1 cellular context compared by ENCODE assay signal in the genomic region with DNA sequence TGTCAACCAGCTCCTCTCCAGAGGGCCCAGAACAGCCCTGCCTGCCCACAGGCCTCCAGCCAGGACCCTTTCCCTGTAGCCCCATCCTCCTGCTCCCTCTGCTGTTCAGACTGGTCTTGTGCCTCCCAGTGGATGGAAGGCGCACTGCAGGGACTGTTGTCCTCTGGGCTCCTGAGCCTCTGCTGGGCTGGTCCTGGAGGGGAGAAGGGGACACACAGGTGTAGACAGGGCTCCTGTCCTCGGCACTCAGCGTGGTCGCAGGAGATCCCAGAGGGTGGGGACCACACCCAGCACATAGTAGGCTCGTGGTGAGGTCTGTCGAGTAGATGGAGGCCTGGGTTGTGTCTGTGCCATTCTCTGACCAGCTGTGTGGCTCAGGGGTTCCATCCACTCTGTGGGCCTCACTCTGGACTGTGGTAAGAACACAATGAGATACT.
A peak's percentile ranks its signal among the peaks of the same experiment; 100 is the strongest.
TF ChIP-seq lines count a peak whose summit lies in the region.

No MANE protein-coding gene starts in this region.

TF ChIP-seq in HepG2, 621 proteins besides CTCF, POLR2A, EP300 and RAD21 (continued from another document and continues in another):
- TF ChIP-seq, protein P1, sequence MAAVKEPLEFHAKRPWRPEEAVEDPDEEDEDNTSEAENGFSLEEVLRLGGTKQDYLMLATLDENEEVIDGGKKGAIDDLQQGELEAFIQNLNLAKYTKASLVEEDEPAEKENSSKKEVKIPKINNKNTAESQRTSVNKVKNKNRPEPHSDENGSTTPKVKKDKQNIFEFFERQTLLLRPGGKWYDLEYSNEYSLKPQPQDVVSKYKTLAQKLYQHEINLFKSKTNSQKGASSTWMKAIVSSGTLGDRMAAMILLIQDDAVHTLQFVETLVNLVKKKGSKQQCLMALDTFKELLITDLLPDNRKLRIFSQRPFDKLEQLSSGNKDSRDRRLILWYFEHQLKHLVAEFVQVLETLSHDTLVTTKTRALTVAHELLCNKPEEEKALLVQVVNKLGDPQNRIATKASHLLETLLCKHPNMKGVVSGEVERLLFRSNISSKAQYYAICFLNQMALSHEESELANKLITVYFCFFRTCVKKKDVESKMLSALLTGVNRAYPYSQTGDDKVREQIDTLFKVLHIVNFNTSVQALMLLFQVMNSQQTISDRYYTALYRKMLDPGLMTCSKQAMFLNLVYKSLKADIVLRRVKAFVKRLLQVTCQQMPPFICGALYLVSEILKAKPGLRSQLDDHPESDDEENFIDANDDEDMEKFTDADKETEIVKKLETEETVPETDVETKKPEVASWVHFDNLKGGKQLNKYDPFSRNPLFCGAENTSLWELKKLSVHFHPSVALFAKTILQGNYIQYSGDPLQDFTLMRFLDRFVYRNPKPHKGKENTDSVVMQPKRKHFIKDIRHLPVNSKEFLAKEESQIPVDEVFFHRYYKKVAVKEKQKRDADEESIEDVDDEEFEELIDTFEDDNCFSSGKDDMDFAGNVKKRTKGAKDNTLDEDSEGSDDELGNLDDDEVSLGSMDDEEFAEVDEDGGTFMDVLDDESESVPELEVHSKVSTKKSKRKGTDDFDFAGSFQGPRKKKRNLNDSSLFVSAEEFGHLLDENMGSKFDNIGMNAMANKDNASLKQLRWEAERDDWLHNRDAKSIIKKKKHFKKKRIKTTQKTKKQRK (IDR thresholded peaks at IDR 0.05; ENCODE audit: low read length), result no peak
- TF ChIP-seq RBM22 (optimal IDR thresholded peaks at IDR 0.05; ENCODE audit: low read length) (no peak), NR1H2 (CRISPR knock-in tag; IDR thresholded peaks at IDR 0.05; ENCODE audit: borderline replicate concordance, low read depth) (no peak), ZFX (CRISPR knock-in tag; IDR thresholded peaks at IDR 0.05; ENCODE audit: low read depth) (peak; percentile 62; the same call in 1 of the 2 replicates), NCOR1 (IDR thresholded peaks at IDR 0.05; ENCODE audit: borderline replicate concordance, low read length) (no peak), SMAD3 (CRISPR knock-in tag; IDR thresholded peaks at IDR 0.05) (no peak), ZNF34 (CRISPR knock-in tag; IDR thresholded peaks at IDR 0.05; ENCODE audit: borderline replicate concordance) (no peak), SP2 (CRISPR knock-in tag; IDR thresholded peaks at IDR 0.05) (no peak), NFRKB (IDR thresholded peaks at IDR 0.05) (no peak), ZNF143 (CRISPR knock-in tag; IDR thresholded peaks at IDR 0.05) (0 out of 2 replicates have a peak, but pooled peaks have one; percentile 28), ZSCAN21 (CRISPR knock-in tag; IDR thresholded peaks at IDR 0.05; ENCODE audit: borderline replicate concordance) (peak; percentile 41; the same call in 1 of the 2 replicates), KDM2A (CRISPR knock-in tag; IDR thresholded peaks at IDR 0.05; ENCODE audit: borderline replicate concordance, low read depth) (peak; percentile 47; the same call in 1 of the 2 replicates), BCLAF1 (IDR thresholded peaks at IDR 0.05) (no peak), KDM3A (CRISPR knock-in tag; IDR thresholded peaks at IDR 0.05; ENCODE audit: low read depth) (no peak), FOSL2 (CRISPR knock-in tag; IDR thresholded peaks at IDR 0.05) (peak; percentile 35; the same call in 1 of the 2 replicates), BCL3 (CRISPR knock-in tag; IDR thresholded peaks at IDR 0.05) (peak; percentile 46; the same call in 1 of the 2 replicates), ZNF414 (CRISPR knock-in tag; IDR thresholded peaks at IDR 0.05) (no peak), KDM5A (IDR thresholded peaks at IDR 0.05; ENCODE audit: borderline replicate concordance, low read length) (no peak), PHF8 (CRISPR knock-in tag; IDR thresholded peaks at IDR 0.05) (peak; percentile 33; the same call in 1 of the 2 replicates), ZNF770 (CRISPR knock-in tag; IDR thresholded peaks at IDR 0.05) (peak; percentile 33; the same call in 1 of the 2 replicates), DPF2 (CRISPR knock-in tag; IDR thresholded peaks at IDR 0.05; ENCODE audit: borderline replicate concordance, low read depth) (peak; percentile 2; the same call in 1 of the 2 replicates)
- TF ChIP-seq, protein P2, sequence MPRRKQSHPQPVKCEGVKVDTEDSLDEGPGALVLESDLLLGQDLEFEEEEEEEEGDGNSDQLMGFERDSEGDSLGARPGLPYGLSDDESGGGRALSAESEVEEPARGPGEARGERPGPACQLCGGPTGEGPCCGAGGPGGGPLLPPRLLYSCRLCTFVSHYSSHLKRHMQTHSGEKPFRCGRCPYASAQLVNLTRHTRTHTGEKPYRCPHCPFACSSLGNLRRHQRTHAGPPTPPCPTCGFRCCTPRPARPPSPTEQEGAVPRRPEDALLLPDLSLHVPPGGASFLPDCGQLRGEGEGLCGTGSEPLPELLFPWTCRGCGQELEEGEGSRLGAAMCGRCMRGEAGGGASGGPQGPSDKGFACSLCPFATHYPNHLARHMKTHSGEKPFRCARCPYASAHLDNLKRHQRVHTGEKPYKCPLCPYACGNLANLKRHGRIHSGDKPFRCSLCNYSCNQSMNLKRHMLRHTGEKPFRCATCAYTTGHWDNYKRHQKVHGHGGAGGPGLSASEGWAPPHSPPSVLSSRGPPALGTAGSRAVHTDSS (CRISPR knock-in tag; conservative IDR thresholded peaks at IDR 0.05), result 0 out of 2 replicates have a peak, but pooled peaks have one; percentile 64
- TF ChIP-seq, protein P3, sequence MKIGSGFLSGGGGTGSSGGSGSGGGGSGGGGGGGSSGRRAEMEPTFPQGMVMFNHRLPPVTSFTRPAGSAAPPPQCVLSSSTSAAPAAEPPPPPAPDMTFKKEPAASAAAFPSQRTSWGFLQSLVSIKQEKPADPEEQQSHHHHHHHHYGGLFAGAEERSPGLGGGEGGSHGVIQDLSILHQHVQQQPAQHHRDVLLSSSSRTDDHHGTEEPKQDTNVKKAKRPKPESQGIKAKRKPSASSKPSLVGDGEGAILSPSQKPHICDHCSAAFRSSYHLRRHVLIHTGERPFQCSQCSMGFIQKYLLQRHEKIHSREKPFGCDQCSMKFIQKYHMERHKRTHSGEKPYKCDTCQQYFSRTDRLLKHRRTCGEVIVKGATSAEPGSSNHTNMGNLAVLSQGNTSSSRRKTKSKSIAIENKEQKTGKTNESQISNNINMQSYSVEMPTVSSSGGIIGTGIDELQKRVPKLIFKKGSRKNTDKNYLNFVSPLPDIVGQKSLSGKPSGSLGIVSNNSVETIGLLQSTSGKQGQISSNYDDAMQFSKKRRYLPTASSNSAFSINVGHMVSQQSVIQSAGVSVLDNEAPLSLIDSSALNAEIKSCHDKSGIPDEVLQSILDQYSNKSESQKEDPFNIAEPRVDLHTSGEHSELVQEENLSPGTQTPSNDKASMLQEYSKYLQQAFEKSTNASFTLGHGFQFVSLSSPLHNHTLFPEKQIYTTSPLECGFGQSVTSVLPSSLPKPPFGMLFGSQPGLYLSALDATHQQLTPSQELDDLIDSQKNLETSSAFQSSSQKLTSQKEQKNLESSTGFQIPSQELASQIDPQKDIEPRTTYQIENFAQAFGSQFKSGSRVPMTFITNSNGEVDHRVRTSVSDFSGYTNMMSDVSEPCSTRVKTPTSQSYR (CRISPR knock-in tag; IDR thresholded peaks at IDR 0.05; ENCODE audit: borderline replicate concordance), result peak; percentile 17; the same call in 1 of the 2 replicates
- TF ChIP-seq, protein P4, sequence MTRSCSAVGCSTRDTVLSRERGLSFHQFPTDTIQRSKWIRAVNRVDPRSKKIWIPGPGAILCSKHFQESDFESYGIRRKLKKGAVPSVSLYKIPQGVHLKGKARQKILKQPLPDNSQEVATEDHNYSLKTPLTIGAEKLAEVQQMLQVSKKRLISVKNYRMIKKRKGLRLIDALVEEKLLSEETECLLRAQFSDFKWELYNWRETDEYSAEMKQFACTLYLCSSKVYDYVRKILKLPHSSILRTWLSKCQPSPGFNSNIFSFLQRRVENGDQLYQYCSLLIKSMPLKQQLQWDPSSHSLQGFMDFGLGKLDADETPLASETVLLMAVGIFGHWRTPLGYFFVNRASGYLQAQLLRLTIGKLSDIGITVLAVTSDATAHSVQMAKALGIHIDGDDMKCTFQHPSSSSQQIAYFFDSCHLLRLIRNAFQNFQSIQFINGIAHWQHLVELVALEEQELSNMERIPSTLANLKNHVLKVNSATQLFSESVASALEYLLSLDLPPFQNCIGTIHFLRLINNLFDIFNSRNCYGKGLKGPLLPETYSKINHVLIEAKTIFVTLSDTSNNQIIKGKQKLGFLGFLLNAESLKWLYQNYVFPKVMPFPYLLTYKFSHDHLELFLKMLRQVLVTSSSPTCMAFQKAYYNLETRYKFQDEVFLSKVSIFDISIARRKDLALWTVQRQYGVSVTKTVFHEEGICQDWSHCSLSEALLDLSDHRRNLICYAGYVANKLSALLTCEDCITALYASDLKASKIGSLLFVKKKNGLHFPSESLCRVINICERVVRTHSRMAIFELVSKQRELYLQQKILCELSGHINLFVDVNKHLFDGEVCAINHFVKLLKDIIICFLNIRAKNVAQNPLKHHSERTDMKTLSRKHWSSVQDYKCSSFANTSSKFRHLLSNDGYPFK (CRISPR knock-in tag; IDR thresholded peaks at IDR 0.05; ENCODE audit: borderline replicate concordance), result no peak
- TF ChIP-seq, protein P5, sequence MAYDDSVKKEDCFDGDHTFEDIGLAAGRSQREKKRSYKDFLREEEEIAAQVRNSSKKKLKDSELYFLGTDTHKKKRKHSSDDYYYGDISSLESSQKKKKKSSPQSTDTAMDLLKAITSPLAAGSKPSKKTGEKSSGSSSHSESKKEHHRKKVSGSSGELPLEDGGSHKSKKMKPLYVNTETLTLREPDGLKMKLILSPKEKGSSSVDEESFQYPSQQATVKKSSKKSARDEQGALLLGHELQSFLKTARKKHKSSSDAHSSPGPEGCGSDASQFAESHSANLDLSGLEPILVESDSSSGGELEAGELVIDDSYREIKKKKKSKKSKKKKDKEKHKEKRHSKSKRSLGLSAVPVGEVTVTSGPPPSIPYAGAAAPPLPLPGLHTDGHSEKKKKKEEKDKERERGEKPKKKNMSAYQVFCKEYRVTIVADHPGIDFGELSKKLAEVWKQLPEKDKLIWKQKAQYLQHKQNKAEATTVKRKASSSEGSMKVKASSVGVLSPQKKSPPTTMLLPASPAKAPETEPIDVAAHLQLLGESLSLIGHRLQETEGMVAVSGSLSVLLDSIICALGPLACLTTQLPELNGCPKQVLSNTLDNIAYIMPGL (CRISPR knock-in tag; IDR thresholded peaks at IDR 0.05; ENCODE audit: borderline replicate concordance in 1 of 2, low read depth in 1 of 2), result peak; percentile 58 to 62; a peak in 2 of 4 replicates
- TF ChIP-seq, protein P6, sequence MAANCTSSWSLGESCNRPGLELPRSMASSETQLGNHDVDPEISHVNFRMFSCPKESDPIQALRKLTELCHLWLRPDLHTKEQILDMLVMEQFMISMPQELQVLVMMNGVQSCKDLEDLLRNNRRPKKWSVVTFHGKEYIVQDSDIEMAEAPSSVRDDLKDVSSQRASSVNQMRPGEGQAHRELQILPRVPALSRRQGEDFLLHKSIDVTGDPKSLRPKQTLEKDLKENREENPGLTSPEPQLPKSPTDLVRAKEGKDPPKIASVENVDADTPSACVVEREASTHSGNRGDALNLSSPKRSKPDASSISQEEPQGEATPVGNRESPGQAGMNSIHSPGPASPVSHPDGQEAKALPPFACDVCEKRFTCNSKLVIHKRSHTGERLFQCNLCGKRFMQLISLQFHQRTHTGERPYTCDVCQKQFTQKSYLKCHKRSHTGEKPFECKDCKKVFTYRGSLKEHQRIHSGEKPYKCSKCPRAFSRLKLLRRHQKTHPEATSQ (CRISPR knock-in tag; IDR thresholded peaks at IDR 0.05; ENCODE audit: borderline replicate concordance), result no peak
